Comparison of ENCODE assay signal across 28 cellular contexts in the genomic region with DNA sequence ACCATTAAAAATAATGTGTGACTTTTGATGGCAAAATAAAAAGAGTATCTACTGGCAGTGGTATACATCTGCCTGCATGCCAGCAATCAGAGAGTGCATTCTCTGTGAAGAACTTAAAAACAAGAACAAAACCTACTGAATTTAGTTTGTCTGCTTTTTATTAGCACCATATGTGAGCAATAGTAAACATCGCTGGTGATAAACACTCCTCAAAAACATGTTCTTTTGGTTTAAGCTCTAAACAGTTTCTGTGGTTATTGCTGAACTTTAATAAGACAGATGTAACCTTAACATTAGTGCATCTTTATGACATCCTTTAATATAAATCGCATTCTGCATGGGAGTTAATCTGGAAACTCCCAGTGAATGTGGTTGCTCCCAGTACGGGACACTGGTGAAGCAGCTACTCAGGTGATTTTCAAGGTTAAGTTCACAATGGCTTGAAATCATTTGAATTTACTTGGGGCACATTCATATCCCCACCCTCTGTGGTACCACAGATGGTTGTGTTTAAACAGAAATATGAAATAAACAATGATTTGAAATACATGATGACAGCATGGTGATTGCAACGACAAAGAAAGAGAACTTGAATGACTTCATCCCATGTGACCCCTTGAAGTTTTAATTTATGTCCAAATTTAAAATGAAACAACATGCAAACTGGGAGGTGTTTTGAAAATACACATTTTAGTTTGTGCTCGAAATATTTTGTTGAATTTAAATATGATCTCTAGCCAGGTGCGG.
"Had no signal": no experiment of that assay in that cellular context is flagged by ENCODE, and none has a peak within 500 bp of the region (broad histone marks: within the 10 kb centered on the region; RNA-seq: fewer than 3 reads in every experiment).

No MANE protein-coding gene starts in this region.

- H3K4me3 Mint-ChIP-seq: activated CD8-positive, alpha-beta T cell treated with anti-CD3 and anti-CD28 coated beads, Interleukin-2, amount 10 ng/mL, durations not matched to agents 7 days and 5 days; activated naive CD4-positive, alpha-beta T cell treated with anti-CD3 and anti-CD28 coated beads, Interleukin-2, amount 50 U/mL, for 24 hours; activated T-cell treated with anti-CD3 and anti-CD28 coated beads, Interleukin-2, amount 50 U/mL, for 24 hours; activated T-helper 1 cell treated with anti-CD3 and anti-CD28 coated beads, Interleukin-12 subunit alpha, Interleukin-12 subunit beta, Interleukin-2, Interleukin-4 antibody, amounts not matched to agents 30 ng/mL and 10 ng/mL and 1 ng/mL, durations not matched to agents 14 hours and 24 hours and 36 hours; brain; central memory CD8-positive, alpha-beta T cell; T-helper 2 cell treated with Interferon-gamma antibody and Interleukin-4, amounts not matched to agents 5 μg/mL and 100 μg/mL, for 36 hours; WTC11 had no signal

- ATAC-seq: activated CD8-positive, alpha-beta T cell treated with anti-CD3 and anti-CD28 coated beads, Interleukin-2, amount 10 ng/mL, durations not matched to agents 7 days and 5 days; SK-N-SH treated with all-trans-retinoic acid at 6 μM for 48 hours; WTC11 had no signal

- H3K9me3 ChIP-seq: Peyer's patch had no signal

- H3K27me3 Mint-ChIP-seq: activated naive CD4-positive, alpha-beta T cell treated with anti-CD3 and anti-CD28 coated beads, Interleukin-2, amount 50 U/mL, for 24 hours; activated T-cell treated with anti-CD3 and anti-CD28 coated beads, Interleukin-2, amount 50 U/mL, for 24 hours; brain had no signal

- H3K36me3 ChIP-seq: Peyer's patch, SJCRH30 had no signal

- H3K27me3 ChIP-seq: Peyer's patch, SJCRH30 had no signal

- H3K4me1 Mint-ChIP-seq: activated naive CD4-positive, alpha-beta T cell treated with anti-CD3 and anti-CD28 coated beads, Interleukin-2, amount 50 U/mL, for 24 hours; central memory CD8-positive, alpha-beta T cell had no signal

- H3K9ac ChIP-seq: KMS-11 had no signal

- H3K4me1 ChIP-seq: Peyer's patch, SJCRH30 had no signal

- H3K4me3 ChIP-seq: Peyer's patch, SJCRH30 had no signal

- H3K4me2 ChIP-seq: KMS-11 had no signal

- H3K27ac ChIP-seq: KMS-11, Peyer's patch, RWPE1, SJCRH30 had no signal

- H3K36me3 Mint-ChIP-seq: brain, WTC11 had no signal

- H3K27ac Mint-ChIP-seq: activated CD8-positive, alpha-beta T cell treated with anti-CD3 and anti-CD28 coated beads, Interleukin-2, amount 10 ng/mL, durations not matched to agents 7 days and 5 days; activated naive CD4-positive, alpha-beta T cell treated with anti-CD3 and anti-CD28 coated beads, Interleukin-2, amount 50 U/mL, for 24 hours; activated T-cell treated with anti-CD3 and anti-CD28 coated beads, Interleukin-2, amount 50 U/mL, for 24 hours; activated T-helper 1 cell treated with anti-CD3 and anti-CD28 coated beads, Interleukin-12 subunit alpha, Interleukin-12 subunit beta, Interleukin-2, Interleukin-4 antibody, amounts not matched to agents 30 ng/mL and 10 ng/mL and 1 ng/mL, durations not matched to agents 14 hours and 24 hours and 36 hours; T-helper 2 cell treated with Interferon-gamma antibody and Interleukin-4, amounts not matched to agents 5 μg/mL and 100 μg/mL, for 36 hours; WTC11 had no signal

- DNase-seq: activated CD4-positive, alpha-beta T cell treated with anti-CD3 and anti-CD28 coated beads for 48 hours; activated CD4-positive, alpha-beta T cell treated with anti-CD3 and anti-CD28 coated beads, Interleukin-2, amount 50 U/mL, for 4 hours; activated CD4-positive, CD25-positive, alpha-beta regulatory T cell treated with anti-CD3 and anti-CD28 coated beads, Interleukin-2, amount 50 U/mL, for 72 hours; activated CD8-positive, alpha-beta T cell treated with anti-CD3 and anti-CD28 coated beads, Interleukin-2, amount 10 ng/mL, durations not matched to agents 7 days and 5 days; activated effector memory CD4-positive, alpha-beta T cell treated with Interleukin-2 at 50 U/mL for 16 hours; activated naive CD4-positive, alpha-beta T cell; activated T-cell treated with anti-CD3 and anti-CD28 coated beads, Interleukin-2, amount 50 U/mL, for 24 hours; amniotic stem cell; NCI-H1092; NCI-H1417 treated with DMSO at 0.1 percent for 48 hours; NCI-H1694 treated with DMSO at 0.1 percent for 48 hours; NCI-H2029 treated with DMSO at 0.1 percent for 48 hours; NCI-H345; NCI-H510A; NCI-H526 treated with DMSO at 0.1 percent for 48 hours; Peyer's patch; Right ventricle myocardium superior; SJCRH30; SW 1271 had no signal
